Comparison of ENCODE assay signal across 8 cellular contexts in the genomic region with DNA sequence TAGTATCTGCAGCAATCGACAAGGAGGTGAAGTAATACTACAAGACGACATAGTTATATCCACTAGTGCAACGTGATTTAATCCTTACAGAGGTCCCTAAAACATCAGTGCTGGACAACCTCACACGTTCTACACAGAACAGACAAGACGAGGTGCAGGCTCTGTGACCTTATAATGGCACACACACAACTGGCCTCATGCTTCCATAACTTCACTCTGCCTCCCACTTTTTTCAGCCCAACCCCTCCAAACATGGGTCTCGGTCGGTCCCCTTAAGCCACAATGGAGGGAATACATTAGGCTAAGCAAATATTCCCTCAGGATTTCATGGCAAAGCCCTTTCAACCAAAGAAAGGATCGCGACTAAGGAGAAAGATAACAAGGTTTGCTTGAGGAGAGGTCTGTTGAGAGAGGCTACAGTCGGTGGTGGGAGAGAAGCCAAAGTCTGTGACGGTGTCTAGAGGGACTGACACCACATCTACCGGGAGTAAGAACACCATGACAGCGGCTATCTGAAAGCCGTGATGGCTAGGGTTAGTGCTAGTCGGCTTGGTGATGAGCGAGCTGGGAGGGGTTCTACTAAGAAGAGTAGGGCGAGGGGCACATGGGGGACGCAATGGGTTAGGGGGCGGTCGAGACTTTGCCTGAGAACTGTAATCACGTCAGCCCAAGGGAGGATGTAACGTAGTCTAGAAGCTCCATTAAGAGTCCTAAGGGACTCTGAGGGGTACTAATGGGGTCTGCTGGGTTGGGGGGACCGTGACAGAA. TPM values are rescaled to one million over a fixed set of nuclear protein-coding genes. Genes with fewer than 3 reads are reported as not detected.
DNase-seq lines count a peak whose midpoint lies in the region; ATAC-seq and TF ChIP-seq lines count a peak whose summit lies in the region.

No MANE protein-coding gene starts in this region.

- intact Hi-C loops in heart left ventricle (cut with DNase I), result no loop called here

- TF ChIP-seq CTCF in AG04450 (IDR thresholded peaks at IDR 0.05; ENCODE audit: low read depth, low read length), result no peak
- TF ChIP-seq CTCF in heart left ventricle (IDR thresholded peaks at IDR 0.05), result no peak
- no peak for TF ChIP-seq CTCF in parathyroid adenoma (IDR thresholded peaks at IDR 0.05)

- H2AFZ ChIP-seq in parathyroid adenoma, result peak overlapping the region; percentile 84

- ATAC-seq in GM18502 (IDR thresholded peaks at IDR 0.05; ENCODE audit: poor library complexity, unreplicated experiment), result peak; percentile 12
- ATAC-seq in heart left ventricle, result peak; percentile 4 to 8 (median 6)
- ATAC-seq in GM19328 (IDR thresholded peaks at IDR 0.05; ENCODE audit: unreplicated experiment), result no peak

- POLR2A ChIA-PET in AG04450 (lab: Yijun Ruan, JAX), result no interaction called here

- CTCF ChIA-PET in AG04450 (lab: Charles Lee), result no interaction called here

- H3K9me3 ChIP-seq in AG04450 (ENCODE audit: control insufficient read depth, insufficient read depth, low read length) (no peaks in the 10 kb centered on the region), heart left ventricle (no peaks in the 10 kb centered on the region), parathyroid adenoma (ENCODE audit: control insufficient read depth, low read length) (no peaks in the 10 kb centered on the region)

- H3K4me3 ChIP-seq in AG04450 (ENCODE audit: low read depth, low read length) (peak overlapping the region; percentile 91), heart left ventricle (peak overlapping the region; percentile 74 to 97 (median 90)), parathyroid adenoma (ENCODE audit: low read depth, low read length) (peak overlapping the region; percentile 70)

- no peaks in the 10 kb centered on the region for H3K36me3 Mint-ChIP-seq in activated naive CD8-positive, alpha-beta T cell treated with anti-CD3 and anti-CD28 coated beads for 36 hours

- no peak overlapping the region for H3K9ac ChIP-seq in parathyroid adenoma

- H3K4me2 ChIP-seq in parathyroid adenoma (ENCODE audit: low read length), result peak overlapping the region; percentile 95

- peak overlapping the region; percentile 39 for H3K27ac ChIP-seq in AG04450 (ENCODE audit: low read depth, low read length)
- peak overlapping the region; percentile 76 to 99 (median 97) for H3K27ac ChIP-seq in heart left ventricle
- H3K27ac ChIP-seq in parathyroid adenoma, result peak overlapping the region; percentile 72

- H3K4me1 Mint-ChIP-seq in activated naive CD8-positive, alpha-beta T cell treated with anti-CD3 and anti-CD28 coated beads for 36 hours, result peaks cover 26% of the 10 kb centered on the region

- DNase-seq in AG04450 (ENCODE audit: low read depth, low spot score) (no peak), LHCN-M2 (ENCODE audit: low read depth) (peak; percentile 12), heart left ventricle (peak in 4 of 5 donors; percentile 37 to 51 (median 48)), middle frontal gyrus (ENCODE audit: extremely low spot score, low spot score) (no peak)
- no peak for DNase-seq in activated naive CD8-positive, alpha-beta T cell treated with anti-CD3 and anti-CD28 coated beads for 36 hours

- no peak for TF ChIP-seq POLR2A in heart left ventricle (IDR thresholded peaks at IDR 0.05)

- WGBS in heart left ventricle, 4 donors, result 1 to 2% (median 2%) methylated on average over 23 of the region's 23 CpGs

- peaks cover 3% of the 10 kb centered on the region for H3K79me2 ChIP-seq in parathyroid adenoma

- H3K27ac Mint-ChIP-seq in activated naive CD8-positive, alpha-beta T cell treated with anti-CD3 and anti-CD28 coated beads for 36 hours, result peak overlapping the region; percentile 82

- no peaks in the 10 kb centered on the region for H3K27me3 Mint-ChIP-seq in activated naive CD8-positive, alpha-beta T cell treated with anti-CD3 and anti-CD28 coated beads for 36 hours

- H3K27me3 ChIP-seq in AG04450 (ENCODE audit: control insufficient read depth, insufficient read depth, low read length) (no peaks in the 10 kb centered on the region), heart left ventricle (no peaks in the 10 kb centered on the region), parathyroid adenoma (ENCODE audit: control insufficient read depth, insufficient read depth, low read length) (no peaks in the 10 kb centered on the region)

- no peaks in the 10 kb centered on the region for H3K36me3 ChIP-seq in heart left ventricle
- H3K36me3 ChIP-seq in parathyroid adenoma (ENCODE audit: control insufficient read depth, insufficient read depth, low read length), result no peaks in the 10 kb centered on the region

- peaks cover 0 to 43% (median 28%) of the 10 kb centered on the region in 12 donors for H3K4me1 ChIP-seq in heart left ventricle
- no peaks in the 10 kb centered on the region for H3K4me1 ChIP-seq in parathyroid adenoma

- H3K4me3 Mint-ChIP-seq in activated naive CD8-positive, alpha-beta T cell treated with anti-CD3 and anti-CD28 coated beads for 36 hours, result peak overlapping the region; percentile 98

- H3K9me3 Mint-ChIP-seq in activated naive CD8-positive, alpha-beta T cell treated with anti-CD3 and anti-CD28 coated beads for 36 hours, result no peaks in the 10 kb centered on the region

RNA-seq across cellular contexts. Expression of gene MYO9A, which starts 1.1 kb away (rescaled TPM):
- polyA plus RNA-seq in AG04450 (2011; rRNA removed) (14.3 and 15.2 TPM in 2 replicates), heart left ventricle (10 to 100 TPM in 1 of 2 donors, 1 to 10 TPM in 1; 3.2 to 10.9 TPM)
- polyA minus RNA-seq in AG04450 (2011; rRNA and poly(A)+ RNA removed), result 61.5 and 62.7 TPM in 2 replicates
- total RNA-seq in LHCN-M2 (2014; rRNA removed) (19.8 and 22.4 TPM in 2 replicates), heart left ventricle (10 to 100 TPM; 23.9 to 33.9 (median 30.6) TPM)
- polyA plus RNA-seq in LHCN-M2 (2012), result 4.0 TPM
- 10 to 100 TPM; 15.4 to 19.1 TPM for total RNA-seq in activated naive CD8-positive, alpha-beta T cell treated with anti-CD3 and anti-CD28 coated beads for 36 hours

RNA-seq across cellular contexts. Expression of gene SENP8, which starts 1.3 kb away (rescaled TPM):
- polyA plus RNA-seq in AG04450 (2011; rRNA removed) (3.9 and 5.3 TPM in 2 replicates), heart left ventricle (1 to 10 TPM; 2.1 to 3.1 TPM)
- 7.6 and 9.8 TPM in 2 replicates for polyA minus RNA-seq in AG04450 (2011; rRNA and poly(A)+ RNA removed)
- total RNA-seq in LHCN-M2 (2014; rRNA removed) (2.8 and 3.7 TPM in 2 replicates), heart left ventricle (1 to 10 TPM; 2.9 to 7.6 (median 5.3) TPM)
- 2.0 TPM for polyA plus RNA-seq in LHCN-M2 (2012)
- 1 to 10 TPM; 2.0 to 2.2 TPM for total RNA-seq in activated naive CD8-positive, alpha-beta T cell treated with anti-CD3 and anti-CD28 coated beads for 36 hours

Comparison
In these comparisons a context has a peak if more than half of its experiments do, and no peak if none do; other contexts are left out.
1. DNase-seq: peak in LHCN-M2 (single experiment) and heart left ventricle (4 of 5); none in AG04450 (single experiment), activated naive CD8-positive, alpha-beta T cell treated with anti-CD3 and anti-CD28 coated beads for 36 hours (single experiment) and middle frontal gyrus (single experiment).
2. H3K27ac ChIP-seq: peak in every context shown above with its lines; median percentile 97 in heart left ventricle; 72 in parathyroid adenoma; 39 in AG04450.
3. Peak in every context shown above with its lines, with median percentiles within 50 percentile points of each other: H3K4me3 ChIP-seq.